In the genomic region with DNA sequence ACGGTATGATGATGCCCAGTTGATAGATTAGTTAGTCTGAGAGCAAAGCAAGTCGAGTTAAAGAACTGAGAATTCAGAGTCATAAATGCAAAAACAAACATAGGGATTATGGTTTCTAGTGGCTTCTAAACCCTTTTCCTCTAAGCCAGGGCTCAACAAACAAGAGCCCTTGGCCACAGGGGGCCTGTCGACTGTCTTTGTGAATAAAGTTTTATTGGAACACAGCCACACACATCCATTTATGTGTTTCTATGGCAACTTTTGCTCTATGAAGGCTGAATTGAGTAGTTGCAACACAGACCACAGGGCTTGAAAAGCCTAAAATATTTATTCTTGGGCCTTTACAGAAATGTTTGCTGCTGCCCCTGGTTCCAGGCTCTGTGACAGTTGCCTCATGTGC, we compare ENCODE assay signal across 15 cellular contexts.
"Had no signal": no experiment of that assay in that cellular context is flagged by ENCODE, and none has a peak within 500 bp of the region (broad histone marks: within the 10 kb centered on the region; RNA-seq: fewer than 3 reads in every experiment).

No MANE protein-coding gene starts in this region.

- H3K36me3 ChIP-seq: heart left ventricle, ovary, stomach, thoracic aorta had no signal

- H3K27ac ChIP-seq: dorsolateral prefrontal cortex, foreskin keratinocyte, heart left ventricle, thoracic aorta had no signal

- H3K4me1 ChIP-seq: foreskin keratinocyte had no signal

- H3K9me3 ChIP-seq: heart left ventricle, ovary, stomach, thoracic aorta had no signal

- H3K4me3 ChIP-seq: dorsolateral prefrontal cortex, heart left ventricle, ovary, stomach, thoracic aorta had no signal

- H3K27me3 ChIP-seq: dorsolateral prefrontal cortex, foreskin keratinocyte, heart left ventricle, ovary, stomach had no signal

- DNase-seq: activated CD4-positive, alpha-beta T cell treated with anti-CD3 and anti-CD28 coated beads, Interleukin-2, amount 50 U/mL, for 48 hours; activated CD4-positive, CD25-positive, alpha-beta regulatory T cell treated with anti-CD3 and anti-CD28 coated beads, Interleukin-2, amount 50 U/mL, for 72 hours; activated CD8-positive, alpha-beta memory T cell treated with anti-CD3 and anti-CD28 coated beads, Interleukin-2, amount 10 ng/mL, durations not matched to agents 7 days and 5 days; activated gamma-delta T cell treated with Interleukin-2 at 50 U/mL for 16 hours; activated naive CD8-positive, alpha-beta T cell treated with anti-CD3 and anti-CD28 coated beads for 36 hours; activated T-cell treated with anti-CD3 and anti-CD28 coated beads, Interleukin-2, amount 50 U/mL, for 4 hours; aorta; dorsolateral prefrontal cortex; foreskin keratinocyte; heart left ventricle; mammary epithelial cell; ovary; stimulated activated CD4-positive, alpha-beta T cell treated with anti-CD3 and anti-CD28 coated beads, Interleukin-4, amount 100 ng/mL, for 4 hours; stomach had no signal
